ENCODE assay signal across 8 cellular contexts in the genomic region with DNA sequence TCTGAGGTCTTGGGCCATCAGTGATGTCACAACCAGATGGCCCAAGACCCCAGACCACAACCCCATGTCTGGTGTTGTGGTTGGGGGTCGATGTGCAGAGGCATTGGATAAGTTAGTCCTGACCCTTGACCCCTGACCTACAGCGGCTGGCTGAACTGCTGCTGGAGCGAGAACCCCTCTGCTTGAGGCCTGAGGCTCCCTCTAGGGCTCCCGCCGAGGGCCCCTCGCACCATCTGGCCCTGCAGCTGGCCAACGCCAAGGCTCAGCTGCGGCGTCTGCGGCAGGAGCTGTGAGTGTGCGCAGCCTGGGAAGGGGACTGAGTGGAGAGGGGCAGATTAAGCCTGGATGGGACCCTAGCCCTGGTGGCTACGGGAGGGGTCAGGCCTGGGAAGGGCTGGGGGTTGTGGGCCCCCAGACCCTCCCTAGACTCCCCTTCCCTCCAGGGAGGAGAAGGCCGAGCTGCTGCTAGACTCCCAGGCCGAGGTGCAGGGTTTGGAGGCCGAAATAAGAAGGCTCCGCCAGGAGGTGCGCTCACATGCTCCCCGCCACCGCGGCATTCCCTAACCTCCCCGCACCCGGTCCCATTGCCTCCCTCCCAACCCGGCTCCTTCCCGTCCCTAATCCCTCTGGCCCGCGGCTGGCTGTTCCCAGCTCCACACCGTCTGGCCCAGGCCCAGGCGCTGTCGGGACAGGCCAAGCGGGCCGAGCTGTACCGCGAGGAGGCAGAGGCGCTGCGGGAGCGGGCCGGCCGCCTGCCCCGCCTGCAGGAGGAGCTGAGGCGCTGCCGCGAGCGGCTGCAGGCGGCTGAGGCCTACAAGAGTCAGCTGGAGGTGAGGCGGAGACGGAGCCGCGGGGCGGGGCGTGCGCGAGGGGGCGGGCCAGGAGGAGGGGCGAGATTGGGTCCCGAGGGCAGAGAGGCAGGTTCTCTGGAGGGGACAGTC. TPM values are rescaled to one million over a fixed set of nuclear protein-coding genes. Genes with fewer than 3 reads are reported as not detected.
DNase-seq lines count a peak whose midpoint lies in the region; ATAC-seq and TF ChIP-seq lines count a peak whose summit lies in the region.

No MANE protein-coding gene starts in this region.

- CTCF ChIA-PET in activated CD8-positive, alpha-beta T cell treated with anti-CD3 and anti-CD28 coated beads, Interleukin-2, amount 10 ng/mL, durations not matched to agents 7 days and 5 days (lab: Charles Lee) = interaction anchor here (0.6 to 5.3 kb wide), 14 partner anchors 10 to 138 kb away, joined by 3 to 47 read pairs (median 4); a partner anchor contains a TSS

- DNase-seq in DMS 273 treated with DMSO at 0.1 percent for 48 hours (lab: John Stamatoyannopoulos, UW) = peak; percentile 69
- DNase-seq in NCI-H774 (lab: John Stamatoyannopoulos, UW) = peak; percentile 85
- peak; percentile 95 for DNase-seq in activated CD8-positive, alpha-beta T cell treated with anti-CD3 and anti-CD28 coated beads, Interleukin-2, amount 10 ng/mL, durations not matched to agents 7 days and 5 days
- DNase-seq in effector CD4-positive, alpha-beta T cell = peak; percentile 78
- peak; percentile 94 for DNase-seq in lung (ENCODE audit: low spot score)
- DNase-seq in stimulated activated CD4-positive, alpha-beta T cell treated with anti-CD3 and anti-CD28 coated beads, TNF-alpha, amount 100 ng/mL, for 1 hour (ENCODE audit: low read depth in 3 of 3, low spot score in 1 of 3) = peak; percentile 65 to 94 (median 80)

- H3K4me1 ChIP-seq in lung (ENCODE audit: control insufficient read depth in 2 of 2, insufficient read depth in 2 of 2, low read length in 2 of 2) = peaks cover 0 to 12% of the 10 kb centered on the region in 2 donors

- no peaks in the 10 kb centered on the region for H3K27me3 Mint-ChIP-seq in activated CD8-positive, alpha-beta T cell treated with anti-CD3 and anti-CD28 coated beads, Interleukin-2, amount 10 ng/mL, durations not matched to agents 7 days and 5 days (ENCODE audit: low read depth)

- peak overlapping the region; percentile 80 for H3K4me3 Mint-ChIP-seq in activated CD8-positive, alpha-beta T cell treated with anti-CD3 and anti-CD28 coated beads, Interleukin-2, amount 10 ng/mL, durations not matched to agents 7 days and 5 days

- no peak overlapping the region for H3K4me3 ChIP-seq in lung

- POLR2A ChIA-PET in activated CD8-positive, alpha-beta T cell treated with anti-CD3 and anti-CD28 coated beads, Interleukin-2, amount 10 ng/mL, durations not matched to agents 7 days and 5 days (lab: Charles Lee) = interaction anchor here (0.7 to 4.3 kb wide), 3 partner anchors 11 to 38 kb away, joined by 3 to 37 read pairs (median 7); a partner anchor contains a TSS

- WGBS in lung, 2 donors = 20 to 23% methylated on average over 55 of the region's 55 CpGs

- TF ChIP-seq CTCF in lung (IDR thresholded peaks at IDR 0.05; ENCODE audit: control extremely low read depth, extremely low read depth) = peak; percentile 15

- ATAC-seq in HG02970 (IDR thresholded peaks at IDR 0.05; ENCODE audit: low FRiP score, unreplicated experiment) = peak; percentile 38
- peak; percentile 84 for ATAC-seq in activated CD8-positive, alpha-beta T cell treated with anti-CD3 and anti-CD28 coated beads, Interleukin-2, amount 10 ng/mL, durations not matched to agents 7 days and 5 days
- ATAC-seq in lung (ENCODE audit: insufficient read depth, low FRiP score) = peak; percentile 92
- ATAC-seq in GM19397 (IDR thresholded peaks at IDR 0.05; ENCODE audit: unreplicated experiment) = no peak

- no peaks in the 10 kb centered on the region for H3K27me3 ChIP-seq in lung (ENCODE audit: control insufficient read depth, insufficient read depth)

- no peaks in the 10 kb centered on the region for H3K9me3 ChIP-seq in lung (ENCODE audit: control insufficient read depth in 2 of 2, insufficient read depth in 1 of 2, low read length in 1 of 2)

- H3K27ac ChIP-seq in lung (ENCODE audit: low read depth in 1 of 2, low read length in 1 of 2) = peak overlapping the region; percentile 62 to 69

- H3K9me3 Mint-ChIP-seq in activated CD8-positive, alpha-beta T cell treated with anti-CD3 and anti-CD28 coated beads, Interleukin-2, amount 10 ng/mL, durations not matched to agents 7 days and 5 days (ENCODE audit: insufficient read depth) = no peaks in the 10 kb centered on the region

- H3K36me3 ChIP-seq in lung (ENCODE audit: control insufficient read depth in 2 of 2, insufficient read depth in 2 of 2, low read length in 2 of 2) = peaks cover 0 to 4% of the 10 kb centered on the region in 2 donors

- peaks cover 55% of the 10 kb centered on the region for H3K4me1 Mint-ChIP-seq in activated CD8-positive, alpha-beta T cell treated with anti-CD3 and anti-CD28 coated beads, Interleukin-2, amount 10 ng/mL, durations not matched to agents 7 days and 5 days (ENCODE audit: low read depth)

- H3K36me3 Mint-ChIP-seq in activated CD8-positive, alpha-beta T cell treated with anti-CD3 and anti-CD28 coated beads, Interleukin-2, amount 10 ng/mL, durations not matched to agents 7 days and 5 days (ENCODE audit: low read depth) = peaks cover 46% of the 10 kb centered on the region

- no peak overlapping the region for H3K27ac Mint-ChIP-seq in activated CD8-positive, alpha-beta T cell treated with anti-CD3 and anti-CD28 coated beads, Interleukin-2, amount 10 ng/mL, durations not matched to agents 7 days and 5 days

RNA-seq across cellular contexts. Expression of a gene that starts 2.1 kb away (rescaled TPM):
- 100 to 1,000 TPM; 127 TPM for total RNA-seq in activated CD8-positive, alpha-beta T cell treated with anti-CD3 and anti-CD28 coated beads, Interleukin-2, amount 10 ng/mL, durations not matched to agents 7 days and 5 days
- 10 to 100 TPM; 13.6 to 32.7 TPM for total RNA-seq in lung
- 10 to 100 TPM; 54.2 to 56.8 TPM for polyA plus RNA-seq in lung

RNA-seq across cellular contexts. Expression of a gene that starts 16.8 kb away (rescaled TPM):
- 10 to 100 TPM; 39.0 to 42.3 TPM for total RNA-seq in activated CD8-positive, alpha-beta T cell treated with anti-CD3 and anti-CD28 coated beads, Interleukin-2, amount 10 ng/mL, durations not matched to agents 7 days and 5 days
- 10 to 100 TPM; 25.3 to 53.8 TPM for total RNA-seq in lung
- 10 to 100 TPM; 30.0 to 40.9 TPM for polyA plus RNA-seq in lung

RNA-seq across cellular contexts. Expression of a gene that starts 24.2 kb away (rescaled TPM):
- 100 to 1,000 TPM; 102 to 106 TPM for total RNA-seq in activated CD8-positive, alpha-beta T cell treated with anti-CD3 and anti-CD28 coated beads, Interleukin-2, amount 10 ng/mL, durations not matched to agents 7 days and 5 days
- total RNA-seq in lung = 100 to 1,000 TPM; 165 to 306 TPM
- 100 to 1,000 TPM; 443 to 777 TPM for polyA plus RNA-seq in lung

RNA-seq across cellular contexts. Expression of a gene that starts 24.8 kb away (rescaled TPM):
- total RNA-seq in activated CD8-positive, alpha-beta T cell treated with anti-CD3 and anti-CD28 coated beads, Interleukin-2, amount 10 ng/mL, durations not matched to agents 7 days and 5 days = 100 to 1,000 TPM; 154 to 165 TPM
- 100 to 1,000 TPM; 154 to 173 TPM for total RNA-seq in lung
- polyA plus RNA-seq in lung = 100 to 1,000 TPM; 237 to 484 TPM

RNA-seq across cellular contexts. Expression of a gene that starts 36.8 kb away (rescaled TPM):
- total RNA-seq in activated CD8-positive, alpha-beta T cell treated with anti-CD3 and anti-CD28 coated beads, Interleukin-2, amount 10 ng/mL, durations not matched to agents 7 days and 5 days = 10 to 100 TPM; 42.7 to 43.2 TPM
- 10 to 100 TPM; 10.8 to 78.3 TPM for total RNA-seq in lung
- 10 to 100 TPM; 67.7 to 88.4 TPM for polyA plus RNA-seq in lung
